Comparison of ENCODE assay signal across 1 cellular context in the genomic region with DNA sequence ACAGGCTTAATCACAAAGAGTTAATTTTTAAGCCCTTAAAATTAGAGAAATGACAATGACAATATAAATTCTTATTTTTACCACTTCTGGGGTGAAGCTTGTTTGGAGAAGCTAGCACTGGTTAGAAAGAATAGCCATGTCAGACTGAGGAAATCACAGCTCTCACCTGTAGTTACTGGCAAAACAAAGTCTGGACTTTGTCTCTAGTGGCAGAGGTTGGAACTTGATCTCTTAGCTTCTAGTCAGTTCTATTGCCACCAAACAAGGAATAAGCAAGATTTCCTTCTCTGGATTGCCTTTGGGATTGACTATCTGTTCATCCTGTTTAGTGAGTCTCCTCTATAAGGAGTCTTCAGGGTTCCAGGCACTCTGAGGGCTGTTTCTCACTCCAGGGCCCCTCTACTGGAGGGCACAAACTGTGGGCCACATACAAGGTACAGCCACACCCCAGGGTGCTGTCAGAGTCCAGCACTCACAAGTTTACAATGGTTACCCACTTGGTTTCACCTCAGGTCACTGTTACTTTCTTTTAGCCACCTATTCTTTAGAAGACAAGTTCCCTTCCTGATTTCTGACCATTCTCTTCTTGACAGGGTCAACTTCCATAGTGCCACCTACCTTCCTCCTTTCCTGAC.
A peak's percentile ranks its signal among the peaks of the same experiment; 100 is the strongest.
TF ChIP-seq lines count a peak whose summit lies in the region.

No MANE protein-coding gene starts in this region.

TF ChIP-seq in HepG2, 621 proteins besides CTCF, POLR2A, EP300 and RAD21 (continued from another document and continues in another):
- TF ChIP-seq, protein P1, sequence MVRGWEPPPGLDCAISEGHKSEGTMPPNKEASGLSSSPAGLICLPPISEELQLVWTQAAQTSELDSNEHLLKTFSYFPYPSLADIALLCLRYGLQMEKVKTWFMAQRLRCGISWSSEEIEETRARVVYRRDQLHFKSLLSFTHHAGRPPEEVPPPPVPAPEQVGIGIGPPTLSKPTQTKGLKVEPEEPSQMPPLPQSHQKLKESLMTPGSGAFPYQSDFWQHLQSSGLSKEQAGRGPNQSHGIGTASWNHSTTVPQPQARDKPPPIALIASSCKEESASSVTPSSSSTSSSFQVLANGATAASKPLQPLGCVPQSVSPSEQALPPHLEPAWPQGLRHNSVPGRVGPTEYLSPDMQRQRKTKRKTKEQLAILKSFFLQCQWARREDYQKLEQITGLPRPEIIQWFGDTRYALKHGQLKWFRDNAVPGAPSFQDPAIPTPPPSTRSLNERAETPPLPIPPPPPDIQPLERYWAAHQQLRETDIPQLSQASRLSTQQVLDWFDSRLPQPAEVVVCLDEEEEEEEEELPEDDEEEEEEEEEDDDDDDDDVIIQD (CRISPR knock-in tag; IDR thresholded peaks at IDR 0.05; ENCODE audit: low read depth) = 0 out of 2 replicates have a peak, but pooled peaks have one; percentile 69
- TF ChIP-seq PHF5A (CRISPR knock-in tag; IDR thresholded peaks at IDR 0.05; ENCODE audit: low read depth, unreplicated experiment) = no peak
- TF ChIP-seq, protein P2, sequence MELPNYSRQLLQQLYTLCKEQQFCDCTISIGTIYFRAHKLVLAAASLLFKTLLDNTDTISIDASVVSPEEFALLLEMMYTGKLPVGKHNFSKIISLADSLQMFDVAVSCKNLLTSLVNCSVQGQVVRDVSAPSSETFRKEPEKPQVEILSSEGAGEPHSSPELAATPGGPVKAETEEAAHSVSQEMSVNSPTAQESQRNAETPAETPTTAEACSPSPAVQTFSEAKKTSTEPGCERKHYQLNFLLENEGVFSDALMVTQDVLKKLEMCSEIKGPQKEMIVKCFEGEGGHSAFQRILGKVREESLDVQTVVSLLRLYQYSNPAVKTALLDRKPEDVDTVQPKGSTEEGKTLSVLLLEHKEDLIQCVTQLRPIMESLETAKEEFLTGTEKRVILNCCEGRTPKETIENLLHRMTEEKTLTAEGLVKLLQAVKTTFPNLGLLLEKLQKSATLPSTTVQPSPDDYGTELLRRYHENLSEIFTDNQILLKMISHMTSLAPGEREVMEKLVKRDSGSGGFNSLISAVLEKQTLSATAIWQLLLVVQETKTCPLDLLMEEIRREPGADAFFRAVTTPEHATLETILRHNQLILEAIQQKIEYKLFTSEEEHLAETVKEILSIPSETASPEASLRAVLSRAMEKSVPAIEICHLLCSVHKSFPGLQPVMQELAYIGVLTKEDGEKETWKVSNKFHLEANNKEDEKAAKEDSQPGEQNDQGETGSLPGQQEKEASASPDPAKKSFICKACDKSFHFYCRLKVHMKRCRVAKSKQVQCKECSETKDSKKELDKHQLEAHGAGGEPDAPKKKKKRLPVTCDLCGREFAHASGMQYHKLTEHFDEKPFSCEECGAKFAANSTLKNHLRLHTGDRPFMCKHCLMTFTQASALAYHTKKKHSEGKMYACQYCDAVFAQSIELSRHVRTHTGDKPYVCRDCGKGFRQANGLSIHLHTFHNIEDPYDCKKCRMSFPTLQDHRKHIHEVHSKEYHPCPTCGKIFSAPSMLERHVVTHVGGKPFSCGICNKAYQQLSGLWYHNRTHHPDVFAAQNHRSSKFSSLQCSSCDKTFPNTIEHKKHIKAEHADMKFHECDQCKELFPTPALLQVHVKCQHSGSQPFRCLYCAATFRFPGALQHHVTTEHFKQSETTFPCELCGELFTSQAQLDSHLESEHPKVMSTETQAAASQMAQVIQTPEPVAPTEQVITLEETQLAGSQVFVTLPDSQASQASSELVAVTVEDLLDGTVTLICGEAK (IDR thresholded peaks at IDR 0.05) = no peak
- TF ChIP-seq, protein P2 (CRISPR knock-in tag; IDR thresholded peaks at IDR 0.05) = no peak
- TF ChIP-seq GATAD2A (CRISPR knock-in tag; IDR thresholded peaks at IDR 0.05) = 0 out of 2 replicates have a peak, but pooled peaks have one; percentile 22
- TF ChIP-seq ZSCAN9 (CRISPR knock-in tag; IDR thresholded peaks at IDR 0.05; ENCODE audit: borderline replicate concordance) = 0 out of 2 replicates have a peak, but pooled peaks have one; percentile 12
- TF ChIP-seq, protein P3, sequence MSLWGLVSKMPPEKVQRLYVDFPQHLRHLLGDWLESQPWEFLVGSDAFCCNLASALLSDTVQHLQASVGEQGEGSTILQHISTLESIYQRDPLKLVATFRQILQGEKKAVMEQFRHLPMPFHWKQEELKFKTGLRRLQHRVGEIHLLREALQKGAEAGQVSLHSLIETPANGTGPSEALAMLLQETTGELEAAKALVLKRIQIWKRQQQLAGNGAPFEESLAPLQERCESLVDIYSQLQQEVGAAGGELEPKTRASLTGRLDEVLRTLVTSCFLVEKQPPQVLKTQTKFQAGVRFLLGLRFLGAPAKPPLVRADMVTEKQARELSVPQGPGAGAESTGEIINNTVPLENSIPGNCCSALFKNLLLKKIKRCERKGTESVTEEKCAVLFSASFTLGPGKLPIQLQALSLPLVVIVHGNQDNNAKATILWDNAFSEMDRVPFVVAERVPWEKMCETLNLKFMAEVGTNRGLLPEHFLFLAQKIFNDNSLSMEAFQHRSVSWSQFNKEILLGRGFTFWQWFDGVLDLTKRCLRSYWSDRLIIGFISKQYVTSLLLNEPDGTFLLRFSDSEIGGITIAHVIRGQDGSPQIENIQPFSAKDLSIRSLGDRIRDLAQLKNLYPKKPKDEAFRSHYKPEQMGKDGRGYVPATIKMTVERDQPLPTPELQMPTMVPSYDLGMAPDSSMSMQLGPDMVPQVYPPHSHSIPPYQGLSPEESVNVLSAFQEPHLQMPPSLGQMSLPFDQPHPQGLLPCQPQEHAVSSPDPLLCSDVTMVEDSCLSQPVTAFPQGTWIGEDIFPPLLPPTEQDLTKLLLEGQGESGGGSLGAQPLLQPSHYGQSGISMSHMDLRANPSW (CRISPR knock-in tag; IDR thresholded peaks at IDR 0.05; ENCODE audit: borderline replicate concordance) = no peak
- TF ChIP-seq ZNF644 (CRISPR knock-in tag; IDR thresholded peaks at IDR 0.05; ENCODE audit: low read depth) = peak; percentile 42; the same call in 1 of the 2 replicates
- TF ChIP-seq KLF6 (CRISPR knock-in tag; IDR thresholded peaks at IDR 0.05) = no peak
- TF ChIP-seq ZNF232 (CRISPR knock-in tag; IDR thresholded peaks at IDR 0.05; ENCODE audit: borderline replicate concordance) = no peak
- TF ChIP-seq SOX13 (IDR thresholded peaks at IDR 0.05) = no peak
- TF ChIP-seq SOX13 (CRISPR knock-in tag; conservative IDR thresholded peaks at IDR 0.05 in 1 of 2, IDR thresholded peaks at IDR 0.05 in 1 of 2) = 0 out of 4 replicates have a peak, but pooled peaks of 1 of the 2 experiments have one; percentile 22
- TF ChIP-seq ERF (CRISPR knock-in tag; IDR thresholded peaks at IDR 0.05) = peak; percentile 35; the same call in 1 of the 2 replicates
- TF ChIP-seq GABPA (IDR thresholded peaks at IDR 0.05; ENCODE audit: low read depth, low read length) = no peak
- peak; percentile 16; the same call in 1 of the 2 replicates for TF ChIP-seq GABPA (CRISPR knock-in tag; IDR thresholded peaks at IDR 0.05; ENCODE audit: low read depth)
- TF ChIP-seq, protein P4, sequence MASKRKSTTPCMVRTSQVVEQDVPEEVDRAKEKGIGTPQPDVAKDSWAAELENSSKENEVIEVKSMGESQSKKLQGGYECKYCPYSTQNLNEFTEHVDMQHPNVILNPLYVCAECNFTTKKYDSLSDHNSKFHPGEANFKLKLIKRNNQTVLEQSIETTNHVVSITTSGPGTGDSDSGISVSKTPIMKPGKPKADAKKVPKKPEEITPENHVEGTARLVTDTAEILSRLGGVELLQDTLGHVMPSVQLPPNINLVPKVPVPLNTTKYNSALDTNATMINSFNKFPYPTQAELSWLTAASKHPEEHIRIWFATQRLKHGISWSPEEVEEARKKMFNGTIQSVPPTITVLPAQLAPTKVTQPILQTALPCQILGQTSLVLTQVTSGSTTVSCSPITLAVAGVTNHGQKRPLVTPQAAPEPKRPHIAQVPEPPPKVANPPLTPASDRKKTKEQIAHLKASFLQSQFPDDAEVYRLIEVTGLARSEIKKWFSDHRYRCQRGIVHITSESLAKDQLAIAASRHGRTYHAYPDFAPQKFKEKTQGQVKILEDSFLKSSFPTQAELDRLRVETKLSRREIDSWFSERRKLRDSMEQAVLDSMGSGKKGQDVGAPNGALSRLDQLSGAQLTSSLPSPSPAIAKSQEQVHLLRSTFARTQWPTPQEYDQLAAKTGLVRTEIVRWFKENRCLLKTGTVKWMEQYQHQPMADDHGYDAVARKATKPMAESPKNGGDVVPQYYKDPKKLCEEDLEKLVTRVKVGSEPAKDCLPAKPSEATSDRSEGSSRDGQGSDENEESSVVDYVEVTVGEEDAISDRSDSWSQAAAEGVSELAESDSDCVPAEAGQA (IDR thresholded peaks at IDR 0.05; ENCODE audit: low read depth) = no peak
- TF ChIP-seq, protein P4 (CRISPR knock-in tag; IDR thresholded peaks at IDR 0.05; ENCODE audit: borderline replicate concordance) = no peak
- TF ChIP-seq ZNF747 (CRISPR knock-in tag; IDR thresholded peaks at IDR 0.05; ENCODE audit: borderline replicate concordance) = no peak
- no peak for TF ChIP-seq ZSCAN30 (CRISPR knock-in tag; IDR thresholded peaks at IDR 0.05)
- no peak for TF ChIP-seq ZNF724P (CRISPR knock-in tag; IDR thresholded peaks at IDR 0.05; ENCODE audit: borderline replicate concordance)
- TF ChIP-seq, protein P5, sequence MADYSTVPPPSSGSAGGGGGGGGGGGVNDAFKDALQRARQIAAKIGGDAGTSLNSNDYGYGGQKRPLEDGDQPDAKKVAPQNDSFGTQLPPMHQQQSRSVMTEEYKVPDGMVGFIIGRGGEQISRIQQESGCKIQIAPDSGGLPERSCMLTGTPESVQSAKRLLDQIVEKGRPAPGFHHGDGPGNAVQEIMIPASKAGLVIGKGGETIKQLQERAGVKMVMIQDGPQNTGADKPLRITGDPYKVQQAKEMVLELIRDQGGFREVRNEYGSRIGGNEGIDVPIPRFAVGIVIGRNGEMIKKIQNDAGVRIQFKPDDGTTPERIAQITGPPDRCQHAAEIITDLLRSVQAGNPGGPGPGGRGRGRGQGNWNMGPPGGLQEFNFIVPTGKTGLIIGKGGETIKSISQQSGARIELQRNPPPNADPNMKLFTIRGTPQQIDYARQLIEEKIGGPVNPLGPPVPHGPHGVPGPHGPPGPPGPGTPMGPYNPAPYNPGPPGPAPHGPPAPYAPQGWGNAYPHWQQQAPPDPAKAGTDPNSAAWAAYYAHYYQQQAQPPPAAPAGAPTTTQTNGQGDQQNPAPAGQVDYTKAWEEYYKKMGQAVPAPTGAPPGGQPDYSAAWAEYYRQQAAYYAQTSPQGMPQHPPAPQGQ (CRISPR knock-in tag; IDR thresholded peaks at IDR 0.05; ENCODE audit: borderline replicate concordance) = no peak
- TF ChIP-seq IRF2 (CRISPR knock-in tag; IDR thresholded peaks at IDR 0.05) = no peak
- no peak for TF ChIP-seq BCL6 (CRISPR knock-in tag; IDR thresholded peaks at IDR 0.05)
- TF ChIP-seq GFI1 (CRISPR knock-in tag; IDR thresholded peaks at IDR 0.05; ENCODE audit: borderline replicate concordance) = peak; percentile 83
- TF ChIP-seq RORA (CRISPR knock-in tag; IDR thresholded peaks at IDR 0.05) = no peak
- TF ChIP-seq, protein P6, sequence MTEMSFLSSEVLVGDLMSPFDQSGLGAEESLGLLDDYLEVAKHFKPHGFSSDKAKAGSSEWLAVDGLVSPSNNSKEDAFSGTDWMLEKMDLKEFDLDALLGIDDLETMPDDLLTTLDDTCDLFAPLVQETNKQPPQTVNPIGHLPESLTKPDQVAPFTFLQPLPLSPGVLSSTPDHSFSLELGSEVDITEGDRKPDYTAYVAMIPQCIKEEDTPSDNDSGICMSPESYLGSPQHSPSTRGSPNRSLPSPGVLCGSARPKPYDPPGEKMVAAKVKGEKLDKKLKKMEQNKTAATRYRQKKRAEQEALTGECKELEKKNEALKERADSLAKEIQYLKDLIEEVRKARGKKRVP (CRISPR knock-in tag; IDR thresholded peaks at IDR 0.05) = no peak
- no peak for TF ChIP-seq SP5 (CRISPR knock-in tag; IDR thresholded peaks at IDR 0.05; ENCODE audit: borderline replicate concordance, low read depth)
- TF ChIP-seq POLR2G (IDR thresholded peaks at IDR 0.05; ENCODE audit: low read depth, low read length) = no peak
- TF ChIP-seq XBP1 (CRISPR knock-in tag; IDR thresholded peaks at IDR 0.05) = no peak
- no peak for TF ChIP-seq SP2 (CRISPR knock-in tag; IDR thresholded peaks at IDR 0.05)
- TF ChIP-seq ZMYM4 (CRISPR knock-in tag; IDR thresholded peaks at IDR 0.05) = 0 out of 2 replicates have a peak, but pooled peaks have one; percentile 12
- no peak for TF ChIP-seq ZNF234 (CRISPR knock-in tag; conservative IDR thresholded peaks at IDR 0.05)
- TF ChIP-seq CEBPG (CRISPR knock-in tag; IDR thresholded peaks at IDR 0.05) = no peak
- peak; percentile 76 for TF ChIP-seq HNF4A (CRISPR knock-in tag; IDR thresholded peaks at IDR 0.05)
- TF ChIP-seq CENPX (CRISPR knock-in tag; IDR thresholded peaks at IDR 0.05) = no peak
- TF ChIP-seq ZNF331 (CRISPR knock-in tag; IDR thresholded peaks at IDR 0.05) = no peak
